33 cellular contexts compared by ENCODE assay signal in the genomic region with DNA sequence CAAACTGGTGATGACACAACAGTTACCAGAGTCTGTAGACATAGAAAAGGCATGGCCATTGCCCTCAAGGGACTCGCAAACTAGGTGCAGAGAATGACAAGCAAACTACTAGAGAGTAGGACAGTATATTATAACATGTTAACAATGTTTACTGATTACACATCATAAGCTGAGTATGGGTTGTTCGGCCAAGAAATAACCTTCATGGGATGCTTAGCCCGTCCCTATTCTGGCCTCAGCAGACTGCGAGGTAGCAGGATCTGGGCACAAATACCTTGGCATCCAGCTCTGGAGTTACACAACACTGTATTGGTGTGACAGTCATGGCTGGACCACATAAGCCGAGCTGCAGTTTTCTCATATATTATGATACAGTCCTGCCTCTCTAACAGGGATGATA. TPM values are rescaled to one million over a fixed set of nuclear protein-coding genes. Genes with fewer than 3 reads are reported as not detected.
"Had no signal": no experiment of that assay in that cellular context is flagged by ENCODE, and none has a peak within 500 bp of the region (broad histone marks: within the 10 kb centered on the region; RNA-seq: fewer than 3 reads in every experiment).

No MANE protein-coding gene starts in this region.

- H3K36me3 ChIP-seq: adrenal gland, breast epithelium had no signal

- H3K9me3 ChIP-seq: adrenal gland, body of pancreas, breast epithelium had no signal

- H3K36me3 Mint-ChIP-seq: activated CD4-positive, alpha-beta memory T cell treated with anti-CD3 and anti-CD28 coated beads for 36 hours; activated naive CD4-positive, alpha-beta T cell treated with anti-CD3 and anti-CD28 coated beads, Interleukin-2, amount 50 U/mL, for 72 hours; T-cell had no signal

- H3K9me3 Mint-ChIP-seq: activated CD4-positive, alpha-beta memory T cell treated with anti-CD3 and anti-CD28 coated beads for 36 hours; activated naive CD4-positive, alpha-beta T cell treated with anti-CD3 and anti-CD28 coated beads for 36 hours; activated naive CD4-positive, alpha-beta T cell treated with anti-CD3 and anti-CD28 coated beads, Interleukin-2, amount 50 U/mL, for 72 hours; activated T-cell treated with anti-CD3 and anti-CD28 coated beads, Interleukin-2, amount 50 U/mL, for 4 hours; activated T-helper 1 cell treated with anti-CD3 and anti-CD28 coated beads, Interleukin-12 subunit alpha, Interleukin-12 subunit beta, Interleukin-2, Interleukin-4 antibody, amounts not matched to agents 30 ng/mL and 10 ng/mL and 1 ng/mL, durations not matched to agents 14 hours and 24 hours and 36 hours; T-cell had no signal

- H3K27ac ChIP-seq: adrenal gland, body of pancreas, breast epithelium, PC-9, RWPE1 had no signal

- H3K4me1 Mint-ChIP-seq: T-cell had no signal

- H3K4me3 Mint-ChIP-seq: activated CD4-positive, alpha-beta memory T cell treated with anti-CD3 and anti-CD28 coated beads for 36 hours; activated naive CD4-positive, alpha-beta T cell treated with anti-CD3 and anti-CD28 coated beads for 36 hours; activated T-cell treated with anti-CD3 and anti-CD28 coated beads, Interleukin-2, amount 50 U/mL, for 4 hours; activated T-helper 1 cell treated with anti-CD3 and anti-CD28 coated beads, Interleukin-12 subunit alpha, Interleukin-12 subunit beta, Interleukin-2, Interleukin-4 antibody, amounts not matched to agents 30 ng/mL and 10 ng/mL and 1 ng/mL, durations not matched to agents 14 hours and 24 hours and 36 hours; T-cell had no signal

- H3K4me3 ChIP-seq: adrenal gland, body of pancreas, breast epithelium, PC-9 had no signal

- H3K4me1 ChIP-seq: adrenal gland, body of pancreas, breast epithelium had no signal

- DNase-seq: activated CD4-positive, alpha-beta memory T cell treated with anti-CD3 and anti-CD28 coated beads for 36 hours; activated CD4-positive, alpha-beta T cell treated with anti-CD3 and anti-CD28 coated beads, Interleukin-2, amount 50 U/mL, for 1 hour; activated CD8-positive, alpha-beta memory T cell treated with anti-CD3 and anti-CD28 coated beads, Interleukin-2, amount 50 U/mL, for 4 hours; activated gamma-delta T cell treated with Interleukin-2 at 50 U/mL for 16 hours; activated naive CD4-positive, alpha-beta T cell treated with anti-CD3 and anti-CD28 coated beads for 36 hours; activated T-cell treated with anti-CD3 and anti-CD28 coated beads for 4 hours; activated T-cell treated with anti-CD3 and anti-CD28 coated beads, Interleukin-2, amount 50 U/mL, for 4 hours; adrenal gland; body of pancreas; Kasumi-1; KG1; NCI-H1105; NCI-H1417 treated with DMSO at 0.1 percent for 48 hours; NCI-H187 treated with DMSO at 0.1 percent for 48 hours; NCI-H2081; NCI-H2171 treated with DMSO at 0.1 percent for 48 hours; NCI-H2227 treated with DMSO at 0.1 percent for 48 hours; NCI-H446; NCI-H510A treated with DMSO at 0.1 percent for 48 hours; NCI-H526 treated with DMSO at 0.1 percent for 48 hours; NCI-H774; NK-92 treated with Interleukin-12 subunit alpha and Interleukin-12 subunit beta, amount 100 ng/mL, for 24 hours; PC-9; SIG-M5; T-cell; T-helper 2 cell; T-helper 9 cell had no signal

- ATAC-seq: activated naive CD4-positive, alpha-beta T cell treated with anti-CD3 and anti-CD28 coated beads, Interleukin-2, amount 50 U/mL, for 72 hours; activated T-cell treated with anti-CD3 and anti-CD28 coated beads, Interleukin-2, amount 50 U/mL, for 4 hours; body of pancreas; Right ventricle myocardium inferior; SK-N-SH treated with all-trans-retinoic acid at 6 μM for 48 hours; T-cell had no signal

- H3K27me3 ChIP-seq: adrenal gland, body of pancreas, breast epithelium had no signal

- H3K27ac Mint-ChIP-seq: activated CD4-positive, alpha-beta memory T cell treated with anti-CD3 and anti-CD28 coated beads for 36 hours; activated naive CD4-positive, alpha-beta T cell treated with anti-CD3 and anti-CD28 coated beads for 36 hours; activated naive CD4-positive, alpha-beta T cell treated with anti-CD3 and anti-CD28 coated beads, Interleukin-2, amount 50 U/mL, for 72 hours; activated T-helper 1 cell treated with anti-CD3 and anti-CD28 coated beads, Interleukin-12 subunit alpha, Interleukin-12 subunit beta, Interleukin-2, Interleukin-4 antibody, amounts not matched to agents 30 ng/mL and 10 ng/mL and 1 ng/mL, durations not matched to agents 14 hours and 24 hours and 36 hours; T-cell had no signal

RNA-seq across cellular contexts. Expression of a gene that starts 51.4 kb away (rescaled TPM):
- total RNA-seq: activated CD4-positive, alpha-beta memory T cell treated with anti-CD3 and anti-CD28 coated beads for 36 hours; activated naive CD4-positive, alpha-beta T cell treated with anti-CD3 and anti-CD28 coated beads for 36 hours; activated naive CD4-positive, alpha-beta T cell treated with anti-CD3 and anti-CD28 coated beads, Interleukin-2, amount 50 U/mL, for 72 hours; activated T-helper 1 cell treated with anti-CD3 and anti-CD28 coated beads, Interleukin-12 subunit alpha, Interleukin-12 subunit beta, Interleukin-2, Interleukin-4 antibody, amounts not matched to agents 30 ng/mL and 10 ng/mL and 1 ng/mL, durations not matched to agents 14 hours and 24 hours and 36 hours; PC-9 had no signal
